8 cellular contexts compared by ENCODE assay signal in genomic region chr6:63923139-63923739, GRCh38.
DNase-seq lines count a peak whose midpoint lies in the region; ATAC-seq and TF ChIP-seq lines count a peak whose summit lies in the region.

No MANE protein-coding gene starts in this region.

- H2AFZ ChIP-seq in neural cell (ENCODE audit: low read depth, low read length): no peak overlapping the region

- no peak overlapping the region for H3K27ac ChIP-seq in C4-2B
- H3K27ac ChIP-seq in neural cell (ENCODE audit: low read length): no peak overlapping the region

- peak; percentile 80 for TF ChIP-seq RAD21 in neural cell (conservative IDR thresholded peaks at IDR 0.05)

- no peaks in the 10 kb centered on the region for H3K27me3 ChIP-seq in neural cell (ENCODE audit: insufficient read depth, low read depth, low read length)

- H3K4me3 Mint-ChIP-seq in effector memory CD8-positive, alpha-beta T cell: no peak overlapping the region
- no peak overlapping the region for H3K4me3 Mint-ChIP-seq in activated naive CD4-positive, alpha-beta T cell treated with anti-CD3 and anti-CD28 coated beads for 36 hours

- DNase-seq in NCI-H748 (lab: John Stamatoyannopoulos, UW; ENCODE audit: unreplicated experiment) (peak; percentile 62), ureter (ENCODE audit: low spot score) (no peak)
- no peak for DNase-seq in effector memory CD8-positive, alpha-beta T cell
- DNase-seq in activated naive CD4-positive, alpha-beta T cell treated with anti-CD3 and anti-CD28 coated beads for 36 hours: no peak

- H3K4me1 Mint-ChIP-seq in effector memory CD8-positive, alpha-beta T cell (ENCODE audit: low read depth in 2 of 2): no peaks in the 10 kb centered on the region
- H3K4me1 Mint-ChIP-seq in activated naive CD4-positive, alpha-beta T cell treated with anti-CD3 and anti-CD28 coated beads for 36 hours (ENCODE audit: low read depth): no peaks in the 10 kb centered on the region

- TF ChIP-seq CTCF in C4-2B (conservative IDR thresholded peaks at IDR 0.05) (peak; percentile 66), neural cell (IDR thresholded peaks at IDR 0.05; ENCODE audit: poor library complexity, severe bottlenecking) (peak; percentile 76)

- H3K27me3 Mint-ChIP-seq in effector memory CD8-positive, alpha-beta T cell: no peaks in the 10 kb centered on the region
- H3K27me3 Mint-ChIP-seq in activated naive CD4-positive, alpha-beta T cell treated with anti-CD3 and anti-CD28 coated beads for 36 hours (ENCODE audit: low read depth): peaks cover 7% of the 10 kb centered on the region

- no peaks in the 10 kb centered on the region for H3K9me3 ChIP-seq in neural cell (ENCODE audit: low read length)

- no peak overlapping the region for H3K4me3 ChIP-seq in neural cell (ENCODE audit: low read length)

- CTCF ChIA-PET in activated naive CD4-positive, alpha-beta T cell treated with anti-CD3 and anti-CD28 coated beads for 36 hours (lab: Charles Lee): interaction anchor here (1.0 kb wide), 1 partner anchor 18 kb away, joined by 4 read pairs; no protein-coding TSS in a partner anchor

- H3K79me2 ChIP-seq in neural cell (replicated peaks; ENCODE audit: insufficient read depth, low read length): no peaks in the 10 kb centered on the region

- ATAC-seq in GM18868 (IDR thresholded peaks at IDR 0.05; ENCODE audit: unreplicated experiment) (peak; percentile 84), HG03097 (IDR thresholded peaks at IDR 0.05; ENCODE audit: low FRiP score, unreplicated experiment) (peak; percentile 69)
- peak; percentile 33 for ATAC-seq in effector memory CD8-positive, alpha-beta T cell (replicated peaks)

- no peaks in the 10 kb centered on the region for H4K20me1 ChIP-seq in neural cell (ENCODE audit: insufficient read depth)

- no peaks in the 10 kb centered on the region for H3K9me2 ChIP-seq in neural cell (ENCODE audit: insufficient read depth, low read length)

- intact Hi-C loops in activated naive CD4-positive, alpha-beta T cell treated with anti-CD3 and anti-CD28 coated beads for 36 hours (cut with micrococcal nuclease): loop anchor here (1.0 kb wide), 1 partner anchor 408 kb away; no protein-coding TSS in a partner anchor

- H3K27ac Mint-ChIP-seq in effector memory CD8-positive, alpha-beta T cell: no peak overlapping the region
- H3K27ac Mint-ChIP-seq in activated naive CD4-positive, alpha-beta T cell treated with anti-CD3 and anti-CD28 coated beads for 36 hours: no peak overlapping the region

- no peak overlapping the region for H3K9ac ChIP-seq in neural cell (ENCODE audit: low read length)

- no peak for TF ChIP-seq EP300 in neural cell (conservative IDR thresholded peaks at IDR 0.05; ENCODE audit: poor library complexity, severe bottlenecking)

- no peaks in the 10 kb centered on the region for H3K36me3 ChIP-seq in neural cell (ENCODE audit: insufficient read depth, low read length)

- no peaks in the 10 kb centered on the region for H3K36me3 Mint-ChIP-seq in effector memory CD8-positive, alpha-beta T cell (ENCODE audit: insufficient read depth)
- H3K36me3 Mint-ChIP-seq in activated naive CD4-positive, alpha-beta T cell treated with anti-CD3 and anti-CD28 coated beads for 36 hours (ENCODE audit: low read depth): no peaks in the 10 kb centered on the region

- no peaks in the 10 kb centered on the region for H3K9me3 Mint-ChIP-seq in effector memory CD8-positive, alpha-beta T cell
- no peaks in the 10 kb centered on the region for H3K9me3 Mint-ChIP-seq in activated naive CD4-positive, alpha-beta T cell treated with anti-CD3 and anti-CD28 coated beads for 36 hours

- H3F3A ChIP-seq in neural cell (ENCODE audit: insufficient read depth, low read length, poor library complexity, severe bottlenecking): no peaks in the 10 kb centered on the region

- no peak overlapping the region for H3K4me2 ChIP-seq in neural cell (ENCODE audit: low read length)

TF ChIP-seq in neural cell, 6 proteins besides CTCF, POLR2A, EP300 and RAD21:
- no peak for TF ChIP-seq POLR2AphosphoS5 (IDR thresholded peaks at IDR 0.05)
- peak; percentile 69 for TF ChIP-seq SMC3 (conservative IDR thresholded peaks at IDR 0.05; ENCODE audit: poor library complexity)
TF ChIP-seq in neural cell: peak in this region for 1.

Comparison
In these comparisons a context has a peak if more than half of its experiments do, and no peak if none do; other contexts are left out.
1. ATAC-seq: peak in every context shown above with its lines; median percentile 84 in GM18868; 69 in HG03097; 33 in effector memory CD8-positive, alpha-beta T cell.